Comparison of ENCODE assay signal across 1 cellular context in the genomic region with DNA sequence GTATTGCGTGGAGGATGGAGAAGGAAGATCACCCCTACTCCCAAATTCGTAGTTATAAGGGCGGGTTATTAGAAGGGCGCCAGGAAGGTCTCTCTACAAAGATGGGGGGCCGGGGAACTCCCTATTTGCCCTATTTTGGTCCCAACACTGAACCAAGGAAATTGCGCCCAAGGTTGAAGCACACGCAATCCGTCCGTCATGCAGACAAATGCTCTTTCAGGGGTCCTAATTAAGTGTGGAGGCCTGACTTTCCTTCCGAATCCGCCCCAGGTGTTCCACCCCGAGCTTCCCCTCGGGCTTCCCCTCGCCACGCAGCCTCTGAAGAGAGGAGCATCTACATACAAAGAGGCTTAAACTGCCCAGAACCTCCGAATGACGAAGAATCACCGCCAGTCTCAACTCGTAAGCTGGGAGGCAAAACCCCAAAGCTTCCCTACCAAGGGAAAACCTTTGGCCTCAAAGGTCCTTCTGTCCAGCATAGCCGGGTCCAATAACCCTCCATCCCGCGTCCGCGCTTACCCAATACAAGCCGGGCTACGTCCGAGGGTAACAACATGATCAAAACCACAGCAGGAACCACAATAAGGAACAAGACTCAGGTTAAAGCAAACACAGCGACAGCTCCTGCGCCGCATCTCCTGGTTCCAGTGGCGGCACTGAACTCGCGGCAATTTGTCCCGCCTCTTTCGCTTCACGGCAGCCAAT.
TF ChIP-seq lines count a peak whose summit lies in the region.

A gene (minus strand): TSS at position 658 of the 705 bp plus-strand sequence. CDS start 102 bp downstream, at position 556.

TF ChIP-seq in SK-N-SH treated with all-trans-retinoic acid at 6 μM for 48 hours, 23 proteins besides CTCF, POLR2A, EP300 and RAD21 (continued from another document):
- TF ChIP-seq ZFP3 (CRISPR knock-in tag; IDR thresholded peaks at IDR 0.05) = no peak
- TF ChIP-seq, protein P1, sequence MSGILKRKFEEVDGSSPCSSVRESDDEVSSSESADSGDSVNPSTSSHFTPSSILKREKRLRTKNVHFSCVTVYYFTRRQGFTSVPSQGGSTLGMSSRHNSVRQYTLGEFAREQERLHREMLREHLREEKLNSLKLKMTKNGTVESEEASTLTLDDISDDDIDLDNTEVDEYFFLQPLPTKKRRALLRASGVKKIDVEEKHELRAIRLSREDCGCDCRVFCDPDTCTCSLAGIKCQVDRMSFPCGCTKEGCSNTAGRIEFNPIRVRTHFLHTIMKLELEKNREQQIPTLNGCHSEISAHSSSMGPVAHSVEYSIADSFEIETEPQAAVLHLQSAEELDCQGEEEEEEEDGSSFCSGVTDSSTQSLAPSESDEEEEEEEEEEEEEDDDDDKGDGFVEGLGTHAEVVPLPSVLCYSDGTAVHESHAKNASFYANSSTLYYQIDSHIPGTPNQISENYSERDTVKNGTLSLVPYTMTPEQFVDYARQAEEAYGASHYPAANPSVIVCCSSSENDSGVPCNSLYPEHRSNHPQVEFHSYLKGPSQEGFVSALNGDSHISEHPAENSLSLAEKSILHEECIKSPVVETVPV (CRISPR knock-in tag; IDR thresholded peaks at IDR 0.05) = no peak
- TF ChIP-seq ZNF565 (CRISPR knock-in tag; conservative IDR thresholded peaks at IDR 0.05; ENCODE audit: low read depth) = no peak
- no peak for TF ChIP-seq OSR1 (CRISPR knock-in tag; IDR thresholded peaks at IDR 0.05)
- TF ChIP-seq GLIS3 (CRISPR knock-in tag; IDR thresholded peaks at IDR 0.05) = no peak
- TF ChIP-seq, protein P2, sequence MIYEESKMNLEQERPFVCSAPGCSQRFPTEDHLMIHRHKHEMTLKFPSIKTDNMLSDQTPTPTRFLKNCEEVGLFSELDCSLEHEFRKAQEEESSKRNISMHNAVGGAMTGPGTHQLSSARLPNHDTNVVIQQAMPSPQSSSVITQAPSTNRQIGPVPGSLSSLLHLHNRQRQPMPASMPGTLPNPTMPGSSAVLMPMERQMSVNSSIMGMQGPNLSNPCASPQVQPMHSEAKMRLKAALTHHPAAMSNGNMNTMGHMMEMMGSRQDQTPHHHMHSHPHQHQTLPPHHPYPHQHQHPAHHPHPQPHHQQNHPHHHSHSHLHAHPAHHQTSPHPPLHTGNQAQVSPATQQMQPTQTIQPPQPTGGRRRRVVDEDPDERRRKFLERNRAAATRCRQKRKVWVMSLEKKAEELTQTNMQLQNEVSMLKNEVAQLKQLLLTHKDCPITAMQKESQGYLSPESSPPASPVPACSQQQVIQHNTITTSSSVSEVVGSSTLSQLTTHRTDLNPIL (CRISPR knock-in tag; IDR thresholded peaks at IDR 0.05; ENCODE audit: low read depth) = no peak
- no peak for TF ChIP-seq CSDC2 (CRISPR knock-in tag; IDR thresholded peaks at IDR 0.05)
- TF ChIP-seq TOX (CRISPR knock-in tag; IDR thresholded peaks at IDR 0.05; ENCODE audit: borderline replicate concordance) = no peak
